Comparison of ENCODE assay signal across 11 cellular contexts in the genomic region with DNA sequence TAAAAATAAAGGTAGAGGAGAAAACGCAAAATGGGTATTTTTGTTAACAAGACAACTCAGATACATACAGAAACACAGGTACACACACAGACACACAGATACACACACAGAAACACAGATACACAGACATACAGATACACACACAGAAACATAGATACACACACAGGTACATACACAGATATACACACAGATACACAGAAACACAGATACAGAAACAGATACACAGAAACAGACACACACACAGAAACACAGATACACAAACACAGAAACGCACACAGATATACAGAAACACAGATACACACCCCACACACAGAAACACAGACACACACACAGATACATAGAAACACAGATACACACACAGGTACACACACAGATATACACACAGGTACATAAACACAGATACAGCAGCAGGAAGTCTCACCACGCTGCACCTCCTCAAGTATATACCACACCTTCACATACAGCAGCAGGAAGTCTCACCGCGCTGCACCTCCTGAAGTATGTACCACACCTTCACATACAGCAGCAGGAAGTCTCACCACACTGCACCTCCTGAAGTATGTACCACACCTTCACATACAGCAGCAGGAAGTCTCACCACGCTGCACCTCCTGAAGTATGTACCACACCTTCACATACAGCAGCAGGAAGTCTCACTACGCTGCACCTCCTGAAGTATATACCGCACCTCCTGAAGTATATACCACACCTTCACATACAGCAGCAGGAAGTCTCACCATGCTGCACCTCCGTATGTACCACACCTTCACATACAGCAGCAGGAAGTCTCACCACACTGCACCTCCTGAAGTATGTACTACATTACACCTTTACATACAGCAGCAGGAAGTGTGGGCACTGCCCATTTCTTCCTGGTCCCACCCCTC.
DNase-seq lines count a peak whose midpoint lies in the region; ATAC-seq and TF ChIP-seq lines count a peak whose summit lies in the region.
"Had no signal": no experiment of that assay in that cellular context is flagged by ENCODE, and none has a peak within 500 bp of the region (broad histone marks: within the 10 kb centered on the region; RNA-seq: fewer than 3 reads in every experiment).

No MANE protein-coding gene starts in this region.

- H4K5ac ChIP-seq in mesendoderm (ENCODE audit: low read length): no peak overlapping the region

- dilution Hi-C loops in mammary epithelial cell (cut with HindIII; ENCODE audit: low sequenced_read_pairs): no loop called here

- H3K23ac ChIP-seq in mesendoderm (ENCODE audit: low read length): no peak overlapping the region

- 93% methylated on average over 8 of the region's 9 CpGs for WGBS in mammary epithelial cell (ENCODE audit: low coverage, missing lambda C conversion rate)
- no CpG with 5 or more reads among the region's 9 CpGs for WGBS in mesendoderm (ENCODE audit: extremely low coverage, insufficient coverage, low lambda C conversion rate)

- H3K4me3 ChIP-seq in mammary epithelial cell (replicated peaks in 1 of 3; ENCODE audit: insufficient read depth in 1 of 3, low read depth in 2 of 3, low read length in 3 of 3) (no peak overlapping the region), lower lobe of right lung (no peak overlapping the region), mesendoderm (ENCODE audit: low read length) (no peak overlapping the region)
- H3K4me3 ChIP-seq: ascending aorta had no signal

- no peak overlapping the region for H2BK15ac ChIP-seq in mesendoderm (replicated peaks; ENCODE audit: low read depth)

- CTCF ChIA-PET in MCF 10A (lab: Yijun Ruan, JAX) (interaction anchor here (0.6 kb wide), 1 partner anchor 30 kb away, joined by 3 read pairs; no protein-coding TSS in a partner anchor), mammary epithelial cell (lab: Charles Lee; ENCODE audit: low non-redundant PET) (interaction anchor here (0.7 kb wide), 1 partner anchor 793 kb away, joined by 3 read pairs; no protein-coding TSS in a partner anchor)
- CTCF ChIA-PET in activated CD8-positive, alpha-beta T cell treated with anti-CD3 and anti-CD28 coated beads for 36 hours (lab: Charles Lee): no interaction called here

- no peaks in the 10 kb centered on the region for H4K20me1 ChIP-seq in mammary epithelial cell (ENCODE audit: insufficient read depth, low read length)

- H3K36me3 Mint-ChIP-seq in MCF 10A (ENCODE audit: insufficient read depth, unreplicated experiment) (peaks cover 22% of the 10 kb centered on the region), type B pancreatic cell (peaks cover 18% of the 10 kb centered on the region)
- H3K36me3 Mint-ChIP-seq in activated CD8-positive, alpha-beta T cell treated with anti-CD3 and anti-CD28 coated beads for 36 hours (ENCODE audit: low read depth): peaks cover 48% of the 10 kb centered on the region

- no peak overlapping the region for H3K4me3 Mint-ChIP-seq in MCF 10A (ENCODE audit: unreplicated experiment)
- no peak overlapping the region for H3K4me3 Mint-ChIP-seq in activated CD8-positive, alpha-beta T cell treated with anti-CD3 and anti-CD28 coated beads for 36 hours
- no peak overlapping the region for H3K4me3 Mint-ChIP-seq in type B pancreatic cell

- no peak overlapping the region for H4K8ac ChIP-seq in mesendoderm (ENCODE audit: low read depth, low read length)

- H3K36me3 ChIP-seq in mammary epithelial cell (ENCODE audit: insufficient read depth, low read length) (no peaks in the 10 kb centered on the region), lower lobe of right lung (peaks cover 74% of the 10 kb centered on the region), mesendoderm (ENCODE audit: control insufficient read depth, insufficient read depth, low read length) (no peaks in the 10 kb centered on the region)

- in situ Hi-C loops in mammary epithelial cell (cut with MboI; ENCODE audit: low sequenced_read_pairs in 2 of 2): no loop called here

- H2BK120ac ChIP-seq in mesendoderm (ENCODE audit: low read depth, low read length): no peak overlapping the region

- H3K4me2 ChIP-seq in mammary epithelial cell (ENCODE audit: insufficient read depth, low read depth, low read length) (no peak overlapping the region), mesendoderm (ENCODE audit: low read length) (no peak overlapping the region)

- DNase-seq in MCF 10A (ENCODE audit: unreplicated experiment) (no peak), mammary epithelial cell (no peak), lower lobe of right lung (peak; percentile 32), type B pancreatic cell (ENCODE audit: extremely low spot score, unreplicated experiment) (peak; percentile 31), mesendoderm (no peak), superior temporal gyrus (ENCODE audit: extremely low spot score) (no peak)
- peak; percentile 33 for DNase-seq in activated CD8-positive, alpha-beta T cell treated with anti-CD3 and anti-CD28 coated beads for 36 hours
- DNase-seq: NCI-H1092 treated with DMSO at 0.1 percent for 48 hours; stimulated activated CD4-positive, alpha-beta T cell treated with anti-CD3 and anti-CD28 coated beads, Interleukin-4, amount 100 ng/mL, for 1 hour had no signal

- intact Hi-C loops in MCF 10A (cut with micrococcal nuclease) (no loop called here), mammary epithelial cell (cut with micrococcal nuclease) (no loop called here), lower lobe of right lung (cut with DNase I) (no loop called here)
- intact Hi-C loops in activated CD8-positive, alpha-beta T cell treated with anti-CD3 and anti-CD28 coated beads for 36 hours (cut with micrococcal nuclease): no loop called here

- H3K27ac ChIP-seq in mammary epithelial cell (ENCODE audit: insufficient read depth, low read depth, low read length) (no peak overlapping the region), lower lobe of right lung (no peak overlapping the region), mesendoderm (ENCODE audit: low read depth, low read length) (no peak overlapping the region)

- H3K27ac Mint-ChIP-seq in MCF 10A (ENCODE audit: low read depth, unreplicated experiment) (peak overlapping the region; percentile 5), type B pancreatic cell (peak overlapping the region; percentile 67)
- peak overlapping the region; percentile 55 for H3K27ac Mint-ChIP-seq in activated CD8-positive, alpha-beta T cell treated with anti-CD3 and anti-CD28 coated beads for 36 hours

- H3K79me2 ChIP-seq in mammary epithelial cell (ENCODE audit: insufficient read depth, low read length) (no peaks in the 10 kb centered on the region), mesendoderm (ENCODE audit: control insufficient read depth, insufficient read depth, low read length) (no peaks in the 10 kb centered on the region)

- H2AK5ac ChIP-seq in mesendoderm (ENCODE audit: low read length): no peak overlapping the region

- peak; percentile 53 for ATAC-seq in activated CD8-positive, alpha-beta T cell treated with anti-CD3 and anti-CD28 coated beads for 36 hours
- ATAC-seq in lower lobe of right lung (no peak), HG03521 (IDR thresholded peaks at IDR 0.05; ENCODE audit: unreplicated experiment) (no peak)

- no peak overlapping the region for H3K56ac ChIP-seq in mesendoderm (ENCODE audit: low read length)

- H3K9me3 ChIP-seq in mammary epithelial cell (replicated peaks; ENCODE audit: insufficient read depth, low read length) (no peaks in the 10 kb centered on the region), lower lobe of right lung (no peaks in the 10 kb centered on the region)
- H3K9me3 ChIP-seq: ascending aorta had no signal

- H3K4me1 Mint-ChIP-seq in MCF 10A (ENCODE audit: insufficient read depth, unreplicated experiment) (no peaks in the 10 kb centered on the region), type B pancreatic cell (ENCODE audit: unreplicated experiment) (no peaks in the 10 kb centered on the region)
- peaks cover 12% of the 10 kb centered on the region for H3K4me1 Mint-ChIP-seq in activated CD8-positive, alpha-beta T cell treated with anti-CD3 and anti-CD28 coated beads for 36 hours (ENCODE audit: low read depth)

- no peaks in the 10 kb centered on the region for H3K4me1 ChIP-seq in mammary epithelial cell (ENCODE audit: insufficient read depth, low read length)
- no peaks in the 10 kb centered on the region for H3K4me1 ChIP-seq in lower lobe of right lung
- no peaks in the 10 kb centered on the region for H3K4me1 ChIP-seq in mesendoderm (ENCODE audit: control insufficient read depth, low read depth, low read length)
- H3K4me1 ChIP-seq: ascending aorta had no signal

- H2BK5ac ChIP-seq in mesendoderm (ENCODE audit: low read length): no peak overlapping the region

- H3K79me1 ChIP-seq in mesendoderm (ENCODE audit: low read length): no peaks in the 10 kb centered on the region

- H3K4ac ChIP-seq in mesendoderm (ENCODE audit: low read depth, low read length): no peak overlapping the region

- TF ChIP-seq CTCF in MCF 10A (IDR thresholded peaks at IDR 0.05; ENCODE audit: unreplicated experiment) (no peak), mammary epithelial cell (conservative IDR thresholded peaks at IDR 0.05 in 1 of 2, IDR thresholded peaks at IDR 0.05 in 1 of 2; ENCODE audit: extremely low read depth in 1 of 2, insufficient read depth in 1 of 2, low read depth in 1 of 2, low read length in 2 of 2) (no peak), lower lobe of right lung (IDR thresholded peaks at IDR 0.05) (no peak), type B pancreatic cell (conservative IDR thresholded peaks at IDR 0.05) (no peak)
- TF ChIP-seq CTCF in activated CD8-positive, alpha-beta T cell treated with anti-CD3 and anti-CD28 coated beads for 36 hours (IDR thresholded peaks at IDR 0.05): no peak

- POLR2A ChIA-PET in MCF 10A (lab: Yijun Ruan, JAX): no interaction called here
- POLR2A ChIA-PET in activated CD8-positive, alpha-beta T cell treated with anti-CD3 and anti-CD28 coated beads for 36 hours (lab: Charles Lee): no interaction called here

- no peak overlapping the region for H3K18ac ChIP-seq in mesendoderm (ENCODE audit: low read length)

- no peak overlapping the region for H3K9ac ChIP-seq in mammary epithelial cell (ENCODE audit: insufficient read depth, low read length)
- H3K9ac ChIP-seq in mesendoderm (ENCODE audit: low read length): no peak overlapping the region

- BruUV-seq in MCF 10A (replicated peaks; lab: Mats Ljungman, UMichigan) (no TSS peak), mammary epithelial cell (replicated peaks; lab: Mats Ljungman, UMichigan) (no TSS peak)

- H3K27me3 Mint-ChIP-seq in MCF 10A (ENCODE audit: insufficient read depth, unreplicated experiment) (no peaks in the 10 kb centered on the region), type B pancreatic cell (no peaks in the 10 kb centered on the region)
- no peaks in the 10 kb centered on the region for H3K27me3 Mint-ChIP-seq in activated CD8-positive, alpha-beta T cell treated with anti-CD3 and anti-CD28 coated beads for 36 hours

- no peaks in the 10 kb centered on the region for H3K9me3 Mint-ChIP-seq in MCF 10A (ENCODE audit: unreplicated experiment)
- H3K9me3 Mint-ChIP-seq in activated CD8-positive, alpha-beta T cell treated with anti-CD3 and anti-CD28 coated beads for 36 hours: peaks cover 3% of the 10 kb centered on the region
- no peaks in the 10 kb centered on the region for H3K9me3 Mint-ChIP-seq in type B pancreatic cell

- H3K27me3 ChIP-seq in mammary epithelial cell (ENCODE audit: insufficient read depth, low read length): no peaks in the 10 kb centered on the region
- no peaks in the 10 kb centered on the region for H3K27me3 ChIP-seq in lower lobe of right lung (ENCODE audit: low read depth)
- no peaks in the 10 kb centered on the region for H3K27me3 ChIP-seq in mesendoderm (ENCODE audit: insufficient read depth, low read length, poor library complexity)
- H3K27me3 ChIP-seq: ascending aorta had no signal

- no peak overlapping the region for H2AFZ ChIP-seq in mammary epithelial cell (ENCODE audit: low read depth, low read length)

Comparison
In these comparisons a context has a peak if more than half of its experiments do, and no peak if none do; other contexts are left out.
1. DNase-seq: peak in activated CD8-positive, alpha-beta T cell treated with anti-CD3 and anti-CD28 coated beads for 36 hours (single experiment), lower lobe of right lung (single experiment) and type B pancreatic cell (single experiment); none in MCF 10A (single experiment), mammary epithelial cell (single experiment), mesendoderm (single experiment) and superior temporal gyrus (single experiment).
2. H3K27ac Mint-ChIP-seq: peak in every context shown above with its lines; median percentile 67 in type B pancreatic cell; 55 in activated CD8-positive, alpha-beta T cell treated with anti-CD3 and anti-CD28 coated beads for 36 hours; 5 in MCF 10A.